Comparison of ENCODE assay signal across 1 cellular context in the genomic region with DNA sequence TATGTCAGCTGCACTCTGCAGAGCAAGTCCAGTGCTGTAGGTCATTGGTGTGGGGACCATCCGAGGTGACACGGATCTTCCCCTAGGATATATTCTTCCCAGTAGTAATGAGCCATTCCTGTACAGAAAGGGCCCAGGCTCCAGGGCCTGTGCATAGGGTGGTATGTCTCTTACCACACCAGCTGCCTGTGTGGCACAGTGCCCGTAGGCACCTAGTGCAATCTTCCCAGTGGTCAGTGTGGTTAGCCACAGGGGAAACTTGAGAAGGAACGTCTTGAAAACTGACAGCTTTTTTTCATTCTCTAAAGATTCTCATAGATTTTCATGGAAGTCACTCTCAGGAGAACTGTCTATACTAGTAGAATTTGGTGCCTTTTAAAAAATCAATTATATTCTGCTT.
TF ChIP-seq lines count a peak whose summit lies in the region.

No MANE protein-coding gene starts in this region.

TF ChIP-seq in WTC11, 78 proteins besides CTCF, POLR2A, EP300 and RAD21 (continued from another document):
- TF ChIP-seq, protein P1, sequence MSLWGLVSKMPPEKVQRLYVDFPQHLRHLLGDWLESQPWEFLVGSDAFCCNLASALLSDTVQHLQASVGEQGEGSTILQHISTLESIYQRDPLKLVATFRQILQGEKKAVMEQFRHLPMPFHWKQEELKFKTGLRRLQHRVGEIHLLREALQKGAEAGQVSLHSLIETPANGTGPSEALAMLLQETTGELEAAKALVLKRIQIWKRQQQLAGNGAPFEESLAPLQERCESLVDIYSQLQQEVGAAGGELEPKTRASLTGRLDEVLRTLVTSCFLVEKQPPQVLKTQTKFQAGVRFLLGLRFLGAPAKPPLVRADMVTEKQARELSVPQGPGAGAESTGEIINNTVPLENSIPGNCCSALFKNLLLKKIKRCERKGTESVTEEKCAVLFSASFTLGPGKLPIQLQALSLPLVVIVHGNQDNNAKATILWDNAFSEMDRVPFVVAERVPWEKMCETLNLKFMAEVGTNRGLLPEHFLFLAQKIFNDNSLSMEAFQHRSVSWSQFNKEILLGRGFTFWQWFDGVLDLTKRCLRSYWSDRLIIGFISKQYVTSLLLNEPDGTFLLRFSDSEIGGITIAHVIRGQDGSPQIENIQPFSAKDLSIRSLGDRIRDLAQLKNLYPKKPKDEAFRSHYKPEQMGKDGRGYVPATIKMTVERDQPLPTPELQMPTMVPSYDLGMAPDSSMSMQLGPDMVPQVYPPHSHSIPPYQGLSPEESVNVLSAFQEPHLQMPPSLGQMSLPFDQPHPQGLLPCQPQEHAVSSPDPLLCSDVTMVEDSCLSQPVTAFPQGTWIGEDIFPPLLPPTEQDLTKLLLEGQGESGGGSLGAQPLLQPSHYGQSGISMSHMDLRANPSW (CRISPR knock-in tag; conservative IDR thresholded peaks at IDR 0.05; ENCODE audit: low read depth): no peak
- no peak for TF ChIP-seq NR2C2 (CRISPR knock-in tag; IDR thresholded peaks at IDR 0.05)
